14 cellular contexts compared by ENCODE assay signal in genomic region chr15:101407439-101407838, GRCh38.
A peak's percentile ranks its signal among the peaks of the same experiment; 100 is the strongest.
DNase-seq lines count a peak whose midpoint lies in the region; ATAC-seq and TF ChIP-seq lines count a peak whose summit lies in the region.
"Had no signal": no experiment of that assay in that cellular context is flagged by ENCODE, and none has a peak within 500 bp of the region (broad histone marks: within the 10 kb centered on the region; RNA-seq: fewer than 3 reads in every experiment).

No MANE protein-coding gene starts in this region.

- no peaks in the 10 kb centered on the region for H3K36me3 ChIP-seq in uterus
- H3K36me3 ChIP-seq: neural progenitor cell, transverse colon had no signal

- peak; percentile 98 for ATAC-seq in activated CD8-positive, alpha-beta T cell treated with anti-CD3 and anti-CD28 coated beads for 36 hours
- no peak for ATAC-seq in activated CD8-positive, alpha-beta T cell treated with anti-CD3 and anti-CD28 coated beads, Interleukin-2, amount 10 ng/mL, durations not matched to agents 7 days and 5 days
- ATAC-seq in GM21717 (IDR thresholded peaks at IDR 0.05; ENCODE audit: unreplicated experiment) (peak; percentile 99), HG03280 (IDR thresholded peaks at IDR 0.05; ENCODE audit: unreplicated experiment) (peak; percentile 99), right cardiac atrium (no peak)
- peak; percentile 86 for ATAC-seq in stimulated activated naive CD8-positive, alpha-beta T cell treated with anti-CD3 and anti-CD28 coated beads, Interleukin-15, Interleukin-2, amounts not matched to agents 100 U/mL and 50 U/mL, for 24 hours

- H3K4me3 Mint-ChIP-seq in activated CD8-positive, alpha-beta T cell treated with anti-CD3 and anti-CD28 coated beads for 36 hours, result no peak overlapping the region
- H3K4me3 Mint-ChIP-seq in activated CD8-positive, alpha-beta T cell treated with anti-CD3 and anti-CD28 coated beads, Interleukin-2, amount 10 ng/mL, durations not matched to agents 7 days and 5 days, result no peak overlapping the region
- H3K4me3 Mint-ChIP-seq: neural progenitor cell; T-helper 1 cell treated with Interleukin-12 subunit alpha and Interleukin-12 subunit beta and Interleukin-4 antibody, amounts not matched to agents 30 μg/mL and 1 μg/mL, for 36 hours had no signal

- no peaks in the 10 kb centered on the region for H3K4me1 ChIP-seq in right cardiac atrium (ENCODE audit: control insufficient read depth, insufficient read depth, low read length)
- H3K4me1 ChIP-seq in uterus, result no peaks in the 10 kb centered on the region
- H3K4me1 ChIP-seq: transverse colon had no signal

- POLR2A ChIA-PET in activated CD8-positive, alpha-beta T cell treated with anti-CD3 and anti-CD28 coated beads for 36 hours (lab: Charles Lee), result no interaction called here
- POLR2A ChIA-PET in activated CD8-positive, alpha-beta T cell treated with anti-CD3 and anti-CD28 coated beads, Interleukin-2, amount 10 ng/mL, durations not matched to agents 7 days and 5 days (lab: Charles Lee), result no interaction called here

- H3K9me3 ChIP-seq in right cardiac atrium (ENCODE audit: control insufficient read depth, low read length) (no peaks in the 10 kb centered on the region), uterus (no peaks in the 10 kb centered on the region)
- H3K9me3 ChIP-seq: transverse colon had no signal

- intact Hi-C loops in activated CD8-positive, alpha-beta T cell treated with anti-CD3 and anti-CD28 coated beads for 36 hours (cut with micrococcal nuclease), result loop anchor here (10.0 kb wide), 1 partner anchor 57 kb away; no protein-coding TSS in a partner anchor
- intact Hi-C loops in right cardiac atrium (cut with DNase I) (no loop called here), uterus (cut with DNase I; ENCODE audit: low total_unique reads) (no loop called here)

- peaks cover 6% of the 10 kb centered on the region for H3K27me3 Mint-ChIP-seq in activated CD8-positive, alpha-beta T cell treated with anti-CD3 and anti-CD28 coated beads for 36 hours
- H3K27me3 Mint-ChIP-seq in activated CD8-positive, alpha-beta T cell treated with anti-CD3 and anti-CD28 coated beads, Interleukin-2, amount 10 ng/mL, durations not matched to agents 7 days and 5 days (ENCODE audit: low read depth), result no peaks in the 10 kb centered on the region

- peak; percentile 63 for DNase-seq in activated CD8-positive, alpha-beta T cell treated with anti-CD3 and anti-CD28 coated beads for 36 hours
- no peak for DNase-seq in activated CD8-positive, alpha-beta T cell treated with anti-CD3 and anti-CD28 coated beads, Interleukin-2, amount 10 ng/mL, durations not matched to agents 7 days and 5 days
- DNase-seq in stimulated activated naive CD8-positive, alpha-beta T cell treated with anti-CD3 and anti-CD28 coated beads, Interleukin-15, Interleukin-2, amounts not matched to agents 100 U/mL and 50 U/mL, for 24 hours, result peak; percentile 8
- DNase-seq in right cardiac atrium (no peak), cerebellar nuclear complex (lab: John Stamatoyannopoulos, UW) (no peak), uterus (no peak)
- DNase-seq: 8988T; activated effector memory CD4-positive, alpha-beta T cell treated with Interleukin-2 at 50 U/mL for 16 hours; NCI-H524; transverse colon had no signal

- H3K4me3 ChIP-seq in right cardiac atrium (ENCODE audit: low read length), result no peak overlapping the region
- H3K4me3 ChIP-seq in uterus, result no peak overlapping the region
- H3K4me3 ChIP-seq: neural progenitor cell, transverse colon had no signal

- no peak for TF ChIP-seq CTCF in activated CD8-positive, alpha-beta T cell treated with anti-CD3 and anti-CD28 coated beads for 36 hours (IDR thresholded peaks at IDR 0.05)
- no peak for TF ChIP-seq CTCF in uterus (IDR thresholded peaks at IDR 0.05)

- whole genome bisulfite sequencing in right cardiac atrium, result 91% methylated on average over 5 of the region's 5 CpGs

- H3K27me3 ChIP-seq in right cardiac atrium (ENCODE audit: control insufficient read depth, insufficient read depth) (no peaks in the 10 kb centered on the region), uterus (no peaks in the 10 kb centered on the region)
- H3K27me3 ChIP-seq: neural progenitor cell, transverse colon had no signal

- CTCF ChIA-PET in activated CD8-positive, alpha-beta T cell treated with anti-CD3 and anti-CD28 coated beads for 36 hours (lab: Charles Lee), result interaction anchor here (1.6 kb wide), 1 partner anchor 95 kb away, joined by 3 read pairs; no protein-coding TSS in a partner anchor
- CTCF ChIA-PET in activated CD8-positive, alpha-beta T cell treated with anti-CD3 and anti-CD28 coated beads, Interleukin-2, amount 10 ng/mL, durations not matched to agents 7 days and 5 days (lab: Charles Lee), result no interaction called here

- H3K9me3 Mint-ChIP-seq in activated CD8-positive, alpha-beta T cell treated with anti-CD3 and anti-CD28 coated beads for 36 hours, result no peaks in the 10 kb centered on the region
- no peaks in the 10 kb centered on the region for H3K9me3 Mint-ChIP-seq in activated CD8-positive, alpha-beta T cell treated with anti-CD3 and anti-CD28 coated beads, Interleukin-2, amount 10 ng/mL, durations not matched to agents 7 days and 5 days (ENCODE audit: insufficient read depth)
- H3K9me3 Mint-ChIP-seq: neural progenitor cell; T-helper 1 cell treated with Interleukin-12 subunit alpha and Interleukin-12 subunit beta and Interleukin-4 antibody, amounts not matched to agents 30 μg/mL and 1 μg/mL, for 36 hours had no signal

- H3K36me3 Mint-ChIP-seq in activated CD8-positive, alpha-beta T cell treated with anti-CD3 and anti-CD28 coated beads for 36 hours (ENCODE audit: low read depth), result no peaks in the 10 kb centered on the region
- H3K36me3 Mint-ChIP-seq in activated CD8-positive, alpha-beta T cell treated with anti-CD3 and anti-CD28 coated beads, Interleukin-2, amount 10 ng/mL, durations not matched to agents 7 days and 5 days (ENCODE audit: low read depth), result no peaks in the 10 kb centered on the region

- H3K4me1 Mint-ChIP-seq in activated CD8-positive, alpha-beta T cell treated with anti-CD3 and anti-CD28 coated beads for 36 hours (ENCODE audit: low read depth), result peaks cover 8% of the 10 kb centered on the region
- H3K4me1 Mint-ChIP-seq in activated CD8-positive, alpha-beta T cell treated with anti-CD3 and anti-CD28 coated beads, Interleukin-2, amount 10 ng/mL, durations not matched to agents 7 days and 5 days (ENCODE audit: low read depth), result peaks cover 6% of the 10 kb centered on the region

- TF ChIP-seq POLR2A in uterus (IDR thresholded peaks at IDR 0.05), result no peak

- no peak overlapping the region for H3K27ac Mint-ChIP-seq in activated CD8-positive, alpha-beta T cell treated with anti-CD3 and anti-CD28 coated beads for 36 hours
- no peak overlapping the region for H3K27ac Mint-ChIP-seq in activated CD8-positive, alpha-beta T cell treated with anti-CD3 and anti-CD28 coated beads, Interleukin-2, amount 10 ng/mL, durations not matched to agents 7 days and 5 days
- H3K27ac Mint-ChIP-seq: neural progenitor cell; T-helper 1 cell treated with Interleukin-12 subunit alpha and Interleukin-12 subunit beta and Interleukin-4 antibody, amounts not matched to agents 30 μg/mL and 1 μg/mL, for 36 hours had no signal

- H3K27ac ChIP-seq in right cardiac atrium (ENCODE audit: low read length) (no peak overlapping the region), uterus (no peak overlapping the region)
- H3K27ac ChIP-seq: neural progenitor cell, transverse colon had no signal

Comparison
In these comparisons a context has a peak if more than half of its experiments do, and no peak if none do; other contexts are left out.
1. ATAC-seq: peak in activated CD8-positive, alpha-beta T cell treated with anti-CD3 and anti-CD28 coated beads for 36 hours (single experiment), GM21717 (single experiment), HG03280 (single experiment) and stimulated activated naive CD8-positive, alpha-beta T cell treated with anti-CD3 and anti-CD28 coated beads, Interleukin-15, Interleukin-2, amounts not matched to agents 100 U/mL and 50 U/mL, for 24 hours (single experiment); none in activated CD8-positive, alpha-beta T cell treated with anti-CD3 and anti-CD28 coated beads, Interleukin-2, amount 10 ng/mL, durations not matched to agents 7 days and 5 days (single experiment) and right cardiac atrium (0 of 2).
2. DNase-seq: peak in activated CD8-positive, alpha-beta T cell treated with anti-CD3 and anti-CD28 coated beads for 36 hours (single experiment) and stimulated activated naive CD8-positive, alpha-beta T cell treated with anti-CD3 and anti-CD28 coated beads, Interleukin-15, Interleukin-2, amounts not matched to agents 100 U/mL and 50 U/mL, for 24 hours (single experiment); none in activated CD8-positive, alpha-beta T cell treated with anti-CD3 and anti-CD28 coated beads, Interleukin-2, amount 10 ng/mL, durations not matched to agents 7 days and 5 days (single experiment), right cardiac atrium (0 of 3), cerebellar nuclear complex (0 of 2) and uterus (0 of 2).